In genomic region chr17:34580685-34581445, GRCh38 we compare ENCODE assay signal across 9 cellular contexts. TPM values are rescaled to one million over a fixed set of nuclear protein-coding genes. Genes with fewer than 3 reads are reported as not detected.
DNase-seq lines count a peak whose midpoint lies in the region; ATAC-seq and TF ChIP-seq lines count a peak whose summit lies in the region.
"Had no signal": no experiment of that assay in that cellular context is flagged by ENCODE, and none has a peak within 500 bp of the region (broad histone marks: within the 10 kb centered on the region; RNA-seq: fewer than 3 reads in every experiment).

No MANE protein-coding gene starts in this region.

- 1% methylated on average over 59 to 66 of the region's 71 CpGs for WGBS in mesodermal cell (ENCODE audit: insufficient coverage in 2 of 2), 2 experiments

- no peak for TF ChIP-seq POLR2A in breast epithelium (IDR thresholded peaks at IDR 0.05)

- no peak overlapping the region for H2AFZ ChIP-seq in Karpas-422 (ENCODE audit: low read length)

- H3K27me3 ChIP-seq in breast epithelium (peaks cover 6 to 89% of the 10 kb centered on the region in 2 donors), upper lobe of right lung (peaks cover 97% of the 10 kb centered on the region), Karpas-422 (ENCODE audit: low read length) (no peaks in the 10 kb centered on the region)

- H3K9ac ChIP-seq in Karpas-422 (ENCODE audit: low read length), result no peak overlapping the region

- H3K27ac ChIP-seq in breast epithelium (no peak overlapping the region), mesodermal cell (ENCODE audit: low read depth, low read length, severe bottlenecking) (no peak overlapping the region), upper lobe of right lung (no peak overlapping the region), Karpas-422 (ENCODE audit: low read length) (no peak overlapping the region)

- H3K4me1 Mint-ChIP-seq in MCF 10A (ENCODE audit: insufficient read depth, unreplicated experiment), result no peaks in the 10 kb centered on the region
- peaks cover 7% of the 10 kb centered on the region for H3K4me1 Mint-ChIP-seq in activated naive CD8-positive, alpha-beta T cell treated with anti-CD3 and anti-CD28 coated beads, Interleukin-2, amount 10 ng/mL, durations not matched to agents 7 days and 5 days

- H3K36me3 Mint-ChIP-seq in MCF 10A (ENCODE audit: insufficient read depth, unreplicated experiment), result no peaks in the 10 kb centered on the region
- H3K36me3 Mint-ChIP-seq in activated naive CD8-positive, alpha-beta T cell treated with anti-CD3 and anti-CD28 coated beads, Interleukin-2, amount 10 ng/mL, durations not matched to agents 7 days and 5 days, result no peaks in the 10 kb centered on the region

- no peaks in the 10 kb centered on the region; the same call in 1 of the 2 replicates for H4K20me1 ChIP-seq in Karpas-422 (ENCODE audit: insufficient read depth, low read depth, low read length)

- ATAC-seq in activated naive CD8-positive, alpha-beta T cell treated with anti-CD3 and anti-CD28 coated beads, Interleukin-2, amount 10 ng/mL, durations not matched to agents 7 days and 5 days (ENCODE audit: low read depth), result no peak
- ATAC-seq in upper lobe of right lung (no peak), HG02642 (IDR thresholded peaks at IDR 0.05; ENCODE audit: poor library complexity, unreplicated experiment) (no peak)

- no TSS peak for BruUV-seq in MCF 10A (replicated peaks; lab: Mats Ljungman, UMichigan)

- intact Hi-C loops in breast epithelium (cut with DNase I; ENCODE audit: low total_unique reads) (no loop called here), MCF 10A (cut with micrococcal nuclease) (no loop called here), upper lobe of right lung (cut with DNase I) (no loop called here)

- POLR2A ChIA-PET in MCF 10A (lab: Yijun Ruan, JAX), result no interaction called here
- POLR2A ChIA-PET in activated naive CD8-positive, alpha-beta T cell treated with anti-CD3 and anti-CD28 coated beads, Interleukin-2, amount 10 ng/mL, durations not matched to agents 7 days and 5 days (lab: Charles Lee), result no interaction called here

- H3K9me3 ChIP-seq in breast epithelium (no peaks in the 10 kb centered on the region), mesodermal cell (ENCODE audit: control insufficient read depth, low read length) (no peaks in the 10 kb centered on the region), upper lobe of right lung (no peaks in the 10 kb centered on the region), Karpas-422 (ENCODE audit: low read length) (no peaks in the 10 kb centered on the region)

- no peak overlapping the region for H3K4me3 Mint-ChIP-seq in MCF 10A (ENCODE audit: unreplicated experiment)
- H3K4me3 Mint-ChIP-seq in activated naive CD8-positive, alpha-beta T cell treated with anti-CD3 and anti-CD28 coated beads, Interleukin-2, amount 10 ng/mL, durations not matched to agents 7 days and 5 days, result peak overlapping the region; percentile 16

- H3K4me1 ChIP-seq in breast epithelium (peaks cover 21 to 23% of the 10 kb centered on the region in 2 donors), mesodermal cell (ENCODE audit: control insufficient read depth, insufficient read depth, low read length, poor library complexity, severe bottlenecking) (peaks cover 29% of the 10 kb centered on the region), upper lobe of right lung (peaks cover 27% of the 10 kb centered on the region), Karpas-422 (ENCODE audit: low read length) (no peaks in the 10 kb centered on the region)

- CTCF ChIA-PET in MCF 10A (lab: Yijun Ruan, JAX), result interaction anchor here (0.6 to 0.7 kb wide), 2 partner anchors 90 to 1902 kb away, joined by 3 read pairs; no protein-coding TSS in a partner anchor

- H3K27me3 Mint-ChIP-seq in MCF 10A (ENCODE audit: insufficient read depth, unreplicated experiment), result no peaks in the 10 kb centered on the region
- H3K27me3 Mint-ChIP-seq in activated naive CD8-positive, alpha-beta T cell treated with anti-CD3 and anti-CD28 coated beads, Interleukin-2, amount 10 ng/mL, durations not matched to agents 7 days and 5 days, result peaks cover 80% of the 10 kb centered on the region

- H3K79me2 ChIP-seq in Karpas-422 (ENCODE audit: low read length), result no peaks in the 10 kb centered on the region

- no peaks in the 10 kb centered on the region for H3K9me2 ChIP-seq in Karpas-422 (replicated peaks; ENCODE audit: insufficient read depth, low read length)

- DNase-seq in breast epithelium (ENCODE audit: low spot score in 2 of 2), result peak in 1 of 2 donors; percentile 49
- DNase-seq in MCF 10A (ENCODE audit: unreplicated experiment), result no peak
- peak; percentile 38 for DNase-seq in activated naive CD8-positive, alpha-beta T cell treated with anti-CD3 and anti-CD28 coated beads, Interleukin-2, amount 10 ng/mL, durations not matched to agents 7 days and 5 days
- DNase-seq in upper lobe of right lung, result peak; percentile 62
- no peak for DNase-seq in Karpas-422
- no peak for DNase-seq in NOMO-1 (lab: John Stamatoyannopoulos, UW; ENCODE audit: unreplicated experiment in 2 of 2)
- DNase-seq: GF-D8 had no signal

- H3K9me3 Mint-ChIP-seq in MCF 10A (ENCODE audit: unreplicated experiment), result peaks cover 2% of the 10 kb centered on the region
- H3K9me3 Mint-ChIP-seq in activated naive CD8-positive, alpha-beta T cell treated with anti-CD3 and anti-CD28 coated beads, Interleukin-2, amount 10 ng/mL, durations not matched to agents 7 days and 5 days, result no peaks in the 10 kb centered on the region

- H3K4me2 ChIP-seq in Karpas-422 (ENCODE audit: low read depth, low read length, poor library complexity, severe bottlenecking), result no peak overlapping the region

- TF ChIP-seq CTCF in breast epithelium (IDR thresholded peaks at IDR 0.05) (no peak), MCF 10A (IDR thresholded peaks at IDR 0.05; ENCODE audit: unreplicated experiment) (no peak), upper lobe of right lung (IDR thresholded peaks at IDR 0.05) (no peak)

- H3K4me3 ChIP-seq in breast epithelium, result peak overlapping the region; percentile 48 to 79 (median 59)
- peak overlapping the region; percentile 33 for H3K4me3 ChIP-seq in mesodermal cell (ENCODE audit: extremely low read depth, insufficient read depth, low read length, poor library complexity, severe bottlenecking)
- peak overlapping the region; percentile 62 for H3K4me3 ChIP-seq in upper lobe of right lung
- H3K4me3 ChIP-seq in Karpas-422 (ENCODE audit: low read length), result no peak overlapping the region

- H3K27ac Mint-ChIP-seq in MCF 10A (ENCODE audit: low read depth, unreplicated experiment), result no peak overlapping the region
- H3K27ac Mint-ChIP-seq in activated naive CD8-positive, alpha-beta T cell treated with anti-CD3 and anti-CD28 coated beads, Interleukin-2, amount 10 ng/mL, durations not matched to agents 7 days and 5 days, result no peak overlapping the region

- H3K36me3 ChIP-seq in breast epithelium, result no peaks in the 10 kb centered on the region
- no peaks in the 10 kb centered on the region for H3K36me3 ChIP-seq in mesodermal cell (ENCODE audit: control insufficient read depth, insufficient read depth, low read length)
- H3K36me3 ChIP-seq in upper lobe of right lung, result no peaks in the 10 kb centered on the region
- no peaks in the 10 kb centered on the region for H3K36me3 ChIP-seq in Karpas-422 (ENCODE audit: insufficient read depth, low read length)

RNA-seq across cellular contexts. Expression of gene TMEM132E, which starts 1.5 kb away (rescaled TPM):
- total RNA-seq in breast epithelium, result under 1 TPM in 2 of 3 donors, not detected in 1; under 0.01 TPM
- not detected in 2 replicates for total RNA-seq in MCF 10A (2022)
- under 1 TPM in 1 of 2 experiments, not detected in 1; 0.06 TPM for total RNA-seq in activated naive CD8-positive, alpha-beta T cell treated with anti-CD3 and anti-CD28 coated beads, Interleukin-2, amount 10 ng/mL, durations not matched to agents 7 days and 5 days
- polyA plus RNA-seq in mesodermal cell (2013, experiment 1 of 2), result 0.44 TPM
- 0.61 TPM for polyA plus RNA-seq in mesodermal cell (2013, experiment 2 of 2)
- total RNA-seq in upper lobe of right lung, result 0.23 TPM
- not detected in 2 replicates for total RNA-seq in Karpas-422 (2014; rRNA removed; shearing (Covaris generic); ENCODE audit: low replicate concordance)

Comparison
In these comparisons a context has a peak if more than half of its experiments do, and no peak if none do; other contexts are left out.
1. DNase-seq: peak in activated naive CD8-positive, alpha-beta T cell treated with anti-CD3 and anti-CD28 coated beads, Interleukin-2, amount 10 ng/mL, durations not matched to agents 7 days and 5 days (single experiment) and upper lobe of right lung (single experiment); none in MCF 10A (single experiment), Karpas-422 (single experiment) and NOMO-1 (0 of 2).